8 cellular contexts compared by ENCODE assay signal in genomic region chr18:35582310-35582682, GRCh38. TPM values are rescaled to one million over a fixed set of nuclear protein-coding genes. Genes with fewer than 3 reads are reported as not detected.
DNase-seq lines count a peak whose midpoint lies in the region; ATAC-seq and TF ChIP-seq lines count a peak whose summit lies in the region.

No MANE protein-coding gene starts in this region.

- TF ChIP-seq CTCF in GM06990 (IDR thresholded peaks at IDR 0.05; ENCODE audit: insufficient read depth, low read length, poor library complexity, severe bottlenecking) = no peak
- no peak for TF ChIP-seq CTCF in Peyer's patch (IDR thresholded peaks at IDR 0.05)

- H3K4me3 ChIP-seq in GM06990 (replicated peaks; ENCODE audit: low read depth, low read length) (peak overlapping the region; percentile 69), Peyer's patch (peak overlapping the region; percentile 57 to 76 (median 66))

- H3K36me3 ChIP-seq in GM06990 (ENCODE audit: control insufficient read depth, insufficient read depth, low read length) = no peaks in the 10 kb centered on the region; the same call in 1 of the 2 replicates
- H3K36me3 ChIP-seq in Peyer's patch = no peaks in the 10 kb centered on the region

- DNase-seq in GM06990 (ENCODE audit: extremely low read depth, insufficient read length) (no peak), Peyer's patch (no peak), erythroblast (lab: John Stamatoyannopoulos, UW) (peak; percentile 53 to 61), pons (ENCODE audit: low spot score) (peak; percentile 38), cerebellar nuclear complex (lab: John Stamatoyannopoulos, UW) (no peak), GOT3 (lab: John Stamatoyannopoulos, UW) (no peak)

- H3K27ac ChIP-seq in Peyer's patch = peak overlapping the region; percentile 66 to 77 (median 72)

- H3K4me1 ChIP-seq in Peyer's patch = peaks cover 0 to 28% (median 4%) of the 10 kb centered on the region in 4 donors

- ATAC-seq in HG03469 (IDR thresholded peaks at IDR 0.05; ENCODE audit: unreplicated experiment) (no peak), GM21786 (IDR thresholded peaks at IDR 0.05; ENCODE audit: unreplicated experiment) (no peak)

- TF ChIP-seq POLR2A in Peyer's patch (IDR thresholded peaks at IDR 0.05) = no peak
- TF ChIP-seq POLR2A in erythroblast (IDR thresholded peaks at IDR 0.05; ENCODE audit: low read length) = no peak

- H3K27me3 ChIP-seq in GM06990 (replicated peaks; ENCODE audit: control insufficient read depth, insufficient read depth, low read length) (no peaks in the 10 kb centered on the region), Peyer's patch (no peaks in the 10 kb centered on the region)

- no peaks in the 10 kb centered on the region for H3K9me3 ChIP-seq in Peyer's patch

RNA-seq across cellular contexts. Expression of gene GALNT1, which starts 0.8 kb away (rescaled TPM):
- 10 to 100 TPM; 30.5 to 87.6 (median 70.7) TPM for total RNA-seq in Peyer's patch

Comparison
In these comparisons a context has a peak if more than half of its experiments do, and no peak if none do; other contexts are left out.
1. DNase-seq: peak in erythroblast (2 of 2) and pons (single experiment); none in GM06990 (single experiment), Peyer's patch (0 of 3), cerebellar nuclear complex (0 of 2) and GOT3 (single experiment).